In the genomic region with DNA sequence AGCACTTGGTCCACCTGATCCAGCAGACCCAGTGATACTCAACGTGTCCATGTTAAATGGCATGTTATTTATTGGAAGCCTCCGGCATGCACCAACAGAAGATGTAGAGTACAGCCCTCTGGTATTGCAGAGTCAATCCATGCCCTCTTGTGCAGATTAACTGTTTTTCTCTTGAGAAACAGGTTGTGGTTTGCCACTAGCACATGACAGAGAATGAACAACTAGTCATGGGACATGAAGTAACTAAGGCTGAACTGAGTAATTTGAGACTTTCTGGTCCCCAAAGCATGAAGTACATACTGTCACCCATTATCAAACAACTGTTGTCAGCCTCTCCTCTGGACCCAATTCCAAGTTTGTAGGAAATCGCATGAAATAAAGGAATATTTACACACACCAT, we compare ENCODE assay signal across 22 cellular contexts. TPM values are rescaled to one million over a fixed set of nuclear protein-coding genes. Genes with fewer than 3 reads are reported as not detected.
DNase-seq lines count a peak whose midpoint lies in the region; ATAC-seq and TF ChIP-seq lines count a peak whose summit lies in the region.
"Had no signal": no experiment of that assay in that cellular context is flagged by ENCODE, and none has a peak within 500 bp of the region (broad histone marks: within the 10 kb centered on the region; RNA-seq: fewer than 3 reads in every experiment).

No MANE protein-coding gene starts in this region.

- intact Hi-C loops in uterus (cut with DNase I; ENCODE audit: low total_unique reads) (no loop called here), PC-9 (cut with micrococcal nuclease; ENCODE audit: unreplicated experiment) (no loop called here)

- H3K9me3 ChIP-seq in uterus: no peaks in the 10 kb centered on the region
- peaks cover 65% of the 10 kb centered on the region for H3K9me3 ChIP-seq in PC-9 (ENCODE audit: insufficient read depth, low read depth)

- H2AFZ ChIP-seq in GM23338: no peak overlapping the region
- no peak overlapping the region for H2AFZ ChIP-seq in PC-9

- H3K27me3 ChIP-seq in GM23338 (ENCODE audit: insufficient read depth) (no peaks in the 10 kb centered on the region), uterus (no peaks in the 10 kb centered on the region), PC-9 (ENCODE audit: insufficient read depth, low read depth) (no peaks in the 10 kb centered on the region)

- TF ChIP-seq CTCF in GM23338 (conservative IDR thresholded peaks at IDR 0.05; ENCODE audit: low read depth in 2 of 2) (no peak), WTC11 (IDR thresholded peaks at IDR 0.05) (no peak), foreskin fibroblast (IDR thresholded peaks at IDR 0.05; ENCODE audit: low read depth, low read length) (no peak), uterus (IDR thresholded peaks at IDR 0.05) (no peak), PC-9 (conservative IDR thresholded peaks at IDR 0.05) (no peak)

- H3K27ac ChIP-seq in GM23338 (ENCODE audit: low read depth) (no peak overlapping the region), uterus (no peak overlapping the region), PC-9 (no peak overlapping the region)

- POLR2A ChIA-PET in WTC11 (lab: Charles Lee) (no interaction called here), PC-9 (lab: Charles Lee; ENCODE audit: unreplicated experiment) (no interaction called here)

- TF ChIP-seq POLR2A in uterus (IDR thresholded peaks at IDR 0.05): no peak

- 0 out of 2 replicates have a peak overlapping the region, but pooled peaks have one; percentile 5 for H3K4me2 ChIP-seq in GM23338
- no peak overlapping the region for H3K4me2 ChIP-seq in PC-9

- peaks cover 40% of the 10 kb centered on the region for H4K20me1 ChIP-seq in GM23338 (replicated peaks; ENCODE audit: insufficient read depth)
- H4K20me1 ChIP-seq in PC-9 (ENCODE audit: insufficient read depth): no peaks in the 10 kb centered on the region

- CTCF ChIA-PET in WTC11 (lab: Charles Lee): no interaction called here
- CTCF ChIA-PET in PC-9 (lab: Charles Lee): no interaction called here

- H3K4me3 ChIP-seq in GM23338: no peak overlapping the region
- H3K4me3 ChIP-seq in foreskin fibroblast (ENCODE audit: low read depth in 1 of 2, low read length in 2 of 2): no peak overlapping the region
- no peak overlapping the region for H3K4me3 ChIP-seq in uterus
- H3K4me3 ChIP-seq in PC-9: no peak overlapping the region; the same call in 1 of the 2 replicates

- peaks cover 21% of the 10 kb centered on the region for H3K27me3 Mint-ChIP-seq in GM23338 (ENCODE audit: insufficient read depth, low read depth, poor library complexity)
- no peaks in the 10 kb centered on the region; the same call in none of the 2 replicates for H3K27me3 Mint-ChIP-seq in WTC11 (ENCODE audit: low read depth)
- H3K27me3 Mint-ChIP-seq: activated CD4-positive, alpha-beta T cell treated with anti-CD3 and anti-CD28 coated beads, Interleukin-2, amount 10 ng/mL, durations not matched to agents 7 days and 5 days; naive B cell had no signal

- peaks cover 89% of the 10 kb centered on the region for H3K36me3 Mint-ChIP-seq in GM23338 (ENCODE audit: low read depth)
- H3K36me3 Mint-ChIP-seq in WTC11: peaks cover 60% of the 10 kb centered on the region

- H3K36me3 ChIP-seq in GM23338 (ENCODE audit: insufficient read depth): peaks cover 16% of the 10 kb centered on the region
- no peaks in the 10 kb centered on the region for H3K36me3 ChIP-seq in uterus
- H3K36me3 ChIP-seq in PC-9 (ENCODE audit: low read depth): peaks cover 68% of the 10 kb centered on the region

- H3K9me2 ChIP-seq in GM23338 (ENCODE audit: insufficient read depth) (0 out of 2 replicates have a peak, but pooled peaks cover 3% of the 10 kb centered on the region), PC-9 (ENCODE audit: insufficient read depth) (no peaks in the 10 kb centered on the region)

- H3K9me3 Mint-ChIP-seq in GM23338 (peaks cover 74% of the 10 kb centered on the region), WTC11 (peaks cover 52% of the 10 kb centered on the region)

- H3K4me1 Mint-ChIP-seq in GM23338: peaks cover 10% of the 10 kb centered on the region; the same call in 2 of the 3 replicates
- peaks cover 22% of the 10 kb centered on the region for H3K4me1 Mint-ChIP-seq in WTC11

- H3K79me2 ChIP-seq in GM23338 (replicated peaks; ENCODE audit: insufficient read depth): peaks cover 79% of the 10 kb centered on the region
- peaks cover 80% of the 10 kb centered on the region for H3K79me2 ChIP-seq in PC-9 (ENCODE audit: low read depth)

- H3F3A ChIP-seq in GM23338 (replicated peaks; ENCODE audit: low read depth): peaks cover 11% of the 10 kb centered on the region
- peaks cover 27% of the 10 kb centered on the region for H3F3A ChIP-seq in PC-9 (ENCODE audit: insufficient read depth, low read depth)

- ATAC-seq in GM23338 (no peak), WTC11 (no peak)
- ATAC-seq: activated T-cell treated with anti-CD3 and anti-CD28 coated beads, Interleukin-2, amount 50 U/mL, for 4 hours; HCT116 had no signal

- BruUV-seq in PC-9 (replicated peaks; lab: Mats Ljungman, UMichigan): no TSS peak

- H3K4me3 Mint-ChIP-seq in GM23338: peak overlapping the region; percentile 19; the same call in 1 of the 3 replicates
- no peak overlapping the region for H3K4me3 Mint-ChIP-seq in WTC11
- H3K4me3 Mint-ChIP-seq: activated CD4-positive, alpha-beta T cell treated with anti-CD3 and anti-CD28 coated beads, Interleukin-2, amount 10 ng/mL, durations not matched to agents 7 days and 5 days; activated T-cell treated with anti-CD3 and anti-CD28 coated beads, Interleukin-2, amount 50 U/mL, for 4 hours had no signal

- H3K4me1 ChIP-seq in GM23338 (ENCODE audit: insufficient read depth) (peaks cover 28% of the 10 kb centered on the region), uterus (no peaks in the 10 kb centered on the region), PC-9 (replicated peaks; ENCODE audit: insufficient read depth) (no peaks in the 10 kb centered on the region)

- DNase-seq in CD1c-positive myeloid dendritic cell (ENCODE audit: extremely low spot score): peak; percentile 44
- DNase-seq in GM23338 (ENCODE audit: low spot score): no peak
- DNase-seq in WTC11 (ENCODE audit: low spot score): no peak
- DNase-seq in foreskin fibroblast: peak; percentile 6 to 14
- no peak for DNase-seq in NCI-H146 (lab: John Stamatoyannopoulos, UW)
- DNase-seq in kidney tubule cell (ENCODE audit: low spot score): no peak
- DNase-seq in uterus: no peak
- DNase-seq in PC-9: no peak
- DNase-seq: activated CD4-positive, alpha-beta T cell treated with anti-CD3 and anti-CD28 coated beads, Interleukin-2, amount 10 ng/mL, durations not matched to agents 7 days and 5 days; activated T-cell treated with anti-CD3 and anti-CD28 coated beads, Interleukin-2, amount 50 U/mL, for 4 hours; amygdala; effector memory CD4-positive, alpha-beta T cell; EL; hypothalamus; KG1; kidney; mammary epithelial cell; naive B cell; NCI-H1417 treated with DMSO at 0.1 percent for 48 hours; NCI-H774; stimulated activated CD4-positive, alpha-beta T cell treated with anti-CD3 and anti-CD28 coated beads, Interleukin-2, amount 100 ng/mL, for 48 hours had no signal

- no peak overlapping the region for H3K27ac Mint-ChIP-seq in GM23338
- H3K27ac Mint-ChIP-seq in WTC11: 0 out of 2 replicates have a peak overlapping the region, but pooled peaks have one; percentile 10
- H3K27ac Mint-ChIP-seq: activated CD4-positive, alpha-beta T cell treated with anti-CD3 and anti-CD28 coated beads, Interleukin-2, amount 10 ng/mL, durations not matched to agents 7 days and 5 days; naive B cell had no signal

TF ChIP-seq in GM23338, 12 proteins besides CTCF, POLR2A, EP300 and RAD21 (continues in another document):
- TF ChIP-seq STAT1 (IDR thresholded peaks at IDR 0.05; ENCODE audit: unreplicated experiment): no peak

TF ChIP-seq in WTC11, 78 proteins besides CTCF, POLR2A, EP300 and RAD21 (continues in another document):
- TF ChIP-seq, protein P1, sequence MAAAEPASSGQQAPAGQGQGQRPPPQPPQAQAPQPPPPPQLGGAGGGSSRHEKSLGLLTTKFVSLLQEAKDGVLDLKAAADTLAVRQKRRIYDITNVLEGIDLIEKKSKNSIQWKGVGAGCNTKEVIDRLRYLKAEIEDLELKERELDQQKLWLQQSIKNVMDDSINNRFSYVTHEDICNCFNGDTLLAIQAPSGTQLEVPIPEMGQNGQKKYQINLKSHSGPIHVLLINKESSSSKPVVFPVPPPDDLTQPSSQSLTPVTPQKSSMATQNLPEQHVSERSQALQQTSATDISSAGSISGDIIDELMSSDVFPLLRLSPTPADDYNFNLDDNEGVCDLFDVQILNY (CRISPR knock-in tag; IDR thresholded peaks at IDR 0.05): no peak

RNA-seq across cellular contexts. Expression of a gene that starts 3.2 kb away (rescaled TPM):
- total RNA-seq in GM23338 (2014; rRNA removed; shearing (Covaris generic)): 48.3 and 68.8 TPM in 2 replicates
- 11.2 and 15.6 TPM in 2 replicates for polyA plus RNA-seq in GM23338 (2016; fragmentation: Nextera tagmentation; extraction: Ambion mirVana)
- total RNA-seq in WTC11 (2021): 18.4 to 24.6 TPM (median 23.1 TPM) in 3 replicates
- 10 to 100 TPM; 14.4 to 85.1 (median 43.5) TPM for total RNA-seq in uterus
- total RNA-seq in PC-9 (2021): 24.9 and 26.0 TPM in 2 replicates

RNA-seq across cellular contexts. Expression of a gene that starts 50.6 kb away (rescaled TPM):
- 69.9 and 71.1 TPM in 2 replicates for total RNA-seq in GM23338 (2014; rRNA removed; shearing (Covaris generic))
- 20.5 and 22.7 TPM in 2 replicates for polyA plus RNA-seq in GM23338 (2016; fragmentation: Nextera tagmentation; extraction: Ambion mirVana)
- 39.2 to 67.9 TPM (median 40.7 TPM) in 3 replicates for total RNA-seq in WTC11 (2021)
- 10 to 100 TPM; 17.1 to 80.0 (median 35.4) TPM for total RNA-seq in uterus
- 28.9 and 31.2 TPM in 2 replicates for total RNA-seq in PC-9 (2021)

Comparison
In these comparisons a context has a peak if more than half of its experiments do, and no peak if none do; other contexts are left out.
1. DNase-seq: peak in CD1c-positive myeloid dendritic cell (single experiment) and foreskin fibroblast (2 of 2); none in GM23338 (single experiment), WTC11 (single experiment), NCI-H146 (single experiment), kidney tubule cell (single experiment), uterus (0 of 2) and PC-9 (0 of 2).